ENCODE assay signal across 15 cellular contexts in genomic region chr7:50270531-50271018, GRCh38. TPM values are rescaled to one million over a fixed set of nuclear protein-coding genes. Genes with fewer than 3 reads are reported as not detected.
DNase-seq lines count a peak whose midpoint lies in the region; ATAC-seq and TF ChIP-seq lines count a peak whose summit lies in the region.
"Had no signal": no experiment of that assay in that cellular context is flagged by ENCODE, and none has a peak within 500 bp of the region (broad histone marks: within the 10 kb centered on the region; RNA-seq: fewer than 3 reads in every experiment).

No MANE protein-coding gene starts in this region.

- TF ChIP-seq POLR2A in vagina (IDR thresholded peaks at IDR 0.05) = no peak

- H3K36me3 Mint-ChIP-seq in activated T-cell treated with anti-CD3 and anti-CD28 coated beads, Interleukin-2, amount 50 U/mL, for 24 hours (ENCODE audit: low read depth) = no peaks in the 10 kb centered on the region
- H3K36me3 Mint-ChIP-seq in stimulated activated effector memory CD8-positive, alpha-beta T cell treated with anti-CD3 and anti-CD28 coated beads, Interleukin-12 subunit alpha, Interleukin-12 subunit beta, amount 100 ng/mL, for 72 hours = peaks cover 10% of the 10 kb centered on the region

- ATAC-seq in HG02571 (IDR thresholded peaks at IDR 0.05; ENCODE audit: unreplicated experiment) = peak; percentile 19
- no peak for ATAC-seq in stimulated activated effector memory CD8-positive, alpha-beta T cell treated with anti-CD3 and anti-CD28 coated beads, Interleukin-12 subunit alpha, Interleukin-12 subunit beta, amount 100 ng/mL, for 72 hours
- ATAC-seq: A549 had no signal

- peak overlapping the region; percentile 62 for H3K27ac Mint-ChIP-seq in activated T-cell treated with anti-CD3 and anti-CD28 coated beads, Interleukin-2, amount 50 U/mL, for 24 hours
- peak overlapping the region; percentile 92 for H3K27ac Mint-ChIP-seq in stimulated activated effector memory CD8-positive, alpha-beta T cell treated with anti-CD3 and anti-CD28 coated beads, Interleukin-12 subunit alpha, Interleukin-12 subunit beta, amount 100 ng/mL, for 72 hours

- H3K9ac ChIP-seq in OCI-LY3 (ENCODE audit: low read length) = peak overlapping the region; percentile 74; the same call in 1 of the 2 replicates

- H3K4me1 ChIP-seq in OCI-LY3 (ENCODE audit: low read length) (peaks cover 99% of the 10 kb centered on the region), vagina (no peaks in the 10 kb centered on the region)
- H3K4me1 ChIP-seq: A549 had no signal

- peaks cover 5% of the 10 kb centered on the region for H3K36me3 ChIP-seq in OCI-LY3 (replicated peaks; ENCODE audit: low read depth, low read length)
- no peaks in the 10 kb centered on the region for H3K36me3 ChIP-seq in MG63
- H3K36me3 ChIP-seq in vagina = no peaks in the 10 kb centered on the region
- H3K36me3 ChIP-seq: brain microvascular endothelial cell had no signal

- DNase-seq in activated T-cell treated with anti-CD3 and anti-CD28 coated beads, Interleukin-2, amount 50 U/mL, for 24 hours = no peak
- no peak for DNase-seq in activated T-cell treated with anti-CD3 and anti-CD28 coated beads, Interleukin-2, amount 50 U/mL, for 48 hours
- no peak for DNase-seq in stimulated activated effector memory CD8-positive, alpha-beta T cell treated with anti-CD3 and anti-CD28 coated beads, Interleukin-12 subunit alpha, Interleukin-12 subunit beta, amount 100 ng/mL, for 72 hours (ENCODE audit: low spot score in 2 of 2)
- DNase-seq in MG63 (no peak), NCI-H774 (lab: John Stamatoyannopoulos, UW) (no peak), vagina (ENCODE audit: extremely low spot score in 2 of 2) (no peak)
- DNase-seq: activated CD4-positive, alpha-beta T cell treated with anti-CD3 and anti-CD28 coated beads, Interleukin-2, amount 50 U/mL, for 4 hours; brain microvascular endothelial cell; NCI-H2227 treated with DMSO at 0.1 percent for 48 hours; stimulated activated CD4-positive, alpha-beta T cell treated with anti-CD3 and anti-CD28 coated beads, Interleukin-4, amount 100 ng/mL, for 4 hours; trophoblast cell had no signal

- H3K27me3 Mint-ChIP-seq in activated T-cell treated with anti-CD3 and anti-CD28 coated beads, Interleukin-2, amount 50 U/mL, for 24 hours = no peaks in the 10 kb centered on the region

- TF ChIP-seq CTCF in OCI-LY3 (IDR thresholded peaks at IDR 0.05; ENCODE audit: low read depth, low read length) (no peak), vagina (IDR thresholded peaks at IDR 0.05) (no peak)

- peak overlapping the region; percentile 72; the same call in 1 of the 2 replicates for H3K4me2 ChIP-seq in OCI-LY3 (ENCODE audit: low read length)
- H3K4me2 ChIP-seq: A549 had no signal

- no peak overlapping the region for H3K4me3 Mint-ChIP-seq in activated T-cell treated with anti-CD3 and anti-CD28 coated beads, Interleukin-2, amount 50 U/mL, for 24 hours
- H3K4me3 Mint-ChIP-seq in stimulated activated effector memory CD8-positive, alpha-beta T cell treated with anti-CD3 and anti-CD28 coated beads, Interleukin-12 subunit alpha, Interleukin-12 subunit beta, amount 100 ng/mL, for 72 hours = no peak overlapping the region

- H2AFZ ChIP-seq in OCI-LY3 (ENCODE audit: low read depth, low read length) = no peak overlapping the region

- H3K27me3 ChIP-seq in OCI-LY3 (ENCODE audit: low read depth, low read length) (no peaks in the 10 kb centered on the region), MG63 (no peaks in the 10 kb centered on the region), vagina (no peaks in the 10 kb centered on the region)
- H3K27me3 ChIP-seq: brain microvascular endothelial cell had no signal

- no peaks in the 10 kb centered on the region for H4K20me1 ChIP-seq in OCI-LY3 (ENCODE audit: insufficient read depth, low read length)

- peak overlapping the region; percentile 96 for H3K27ac ChIP-seq in OCI-LY3 (ENCODE audit: low read length)
- H3K27ac ChIP-seq in vagina = no peak overlapping the region
- H3K27ac ChIP-seq: A549, brain microvascular endothelial cell had no signal

- H3K79me2 ChIP-seq in OCI-LY3 (ENCODE audit: low read length) = peaks cover 35% of the 10 kb centered on the region

- H3K9me3 Mint-ChIP-seq in activated T-cell treated with anti-CD3 and anti-CD28 coated beads, Interleukin-2, amount 50 U/mL, for 24 hours = peaks cover 2% of the 10 kb centered on the region
- no peaks in the 10 kb centered on the region for H3K9me3 Mint-ChIP-seq in stimulated activated effector memory CD8-positive, alpha-beta T cell treated with anti-CD3 and anti-CD28 coated beads, Interleukin-12 subunit alpha, Interleukin-12 subunit beta, amount 100 ng/mL, for 72 hours

- H3K9me3 ChIP-seq in OCI-LY3 (ENCODE audit: insufficient read depth, low read length) (peaks cover 12% of the 10 kb centered on the region; the same call in 1 of the 2 replicates), MG63 (no peaks in the 10 kb centered on the region), vagina (no peaks in the 10 kb centered on the region)
- H3K9me3 ChIP-seq: A549 had no signal

- H3K4me3 ChIP-seq in OCI-LY3 (ENCODE audit: low read length) = no peak overlapping the region
- H3K4me3 ChIP-seq in MG63 = no peak overlapping the region
- H3K4me3 ChIP-seq in vagina = no peak overlapping the region
- H3K4me3 ChIP-seq: A549 had no signal

- peaks cover 95% of the 10 kb centered on the region for H3K4me1 Mint-ChIP-seq in activated T-cell treated with anti-CD3 and anti-CD28 coated beads, Interleukin-2, amount 50 U/mL, for 24 hours (ENCODE audit: low read depth)
- H3K4me1 Mint-ChIP-seq in stimulated activated effector memory CD8-positive, alpha-beta T cell treated with anti-CD3 and anti-CD28 coated beads, Interleukin-12 subunit alpha, Interleukin-12 subunit beta, amount 100 ng/mL, for 72 hours = peaks cover 77% of the 10 kb centered on the region

- intact Hi-C loops in vagina (cut with DNase I) = no loop called here

RNA-seq across cellular contexts. Expression of gene IKZF1, which starts 33.9 kb away (rescaled TPM):
- total RNA-seq in MG63 (2014; rRNA removed; shearing (Covaris generic); ENCODE audit: low replicate concordance) = not detected in 2 replicates
- 44.9 TPM for total RNA-seq in vagina
- total RNA-seq: SK-MEL-5 had no signal

Comparison
In these comparisons a context has a peak if more than half of its experiments do, and no peak if none do; other contexts are left out.
1. RNA of gene IKZF1, which starts 33.9 kb away (total RNA-seq): 44.9 TPM in vagina (single experiment); not detected in MG63; every median in the first group is over 10 times any median in the second.